In genomic region chr5:179553875-179554274, GRCh38 we compare ENCODE assay signal across 11 cellular contexts. TPM values are rescaled to one million over a fixed set of nuclear protein-coding genes. Genes with fewer than 3 reads are reported as not detected.
DNase-seq lines count a peak whose midpoint lies in the region; ATAC-seq, FAIRE-seq and TF ChIP-seq lines count a peak whose summit lies in the region.
"Had no signal": no experiment of that assay in that cellular context is flagged by ENCODE, and none has a peak within 500 bp of the region (broad histone marks: within the 10 kb centered on the region; RNA-seq: fewer than 3 reads in every experiment).

No MANE protein-coding gene starts in this region.

- no peaks in the 10 kb centered on the region for H3K9me3 ChIP-seq in psoas muscle
- H3K9me3 ChIP-seq: mucosa of descending colon, Peyer's patch had no signal

- TF ChIP-seq CTCF in epithelial cell of esophagus (IDR thresholded peaks at IDR 0.05; ENCODE audit: insufficient read depth, low read depth, low read length, missing control alignments) (no peak), psoas muscle (IDR thresholded peaks at IDR 0.05) (no peak), GM10248 (IDR thresholded peaks at IDR 0.05; ENCODE audit: control extremely low read depth, extremely low read depth, low read depth, missing control alignments) (no peak)

- H3K27me3 ChIP-seq in psoas muscle (ENCODE audit: insufficient read depth in 3 of 3, low read length in 2 of 3): no peaks in the 10 kb centered on the region
- H3K27me3 ChIP-seq: Peyer's patch had no signal

- 72 to 89% (median 81%) methylated on average over 7 of the region's 7 CpGs for WGBS in psoas muscle, 3 donors

- intact Hi-C loops in psoas muscle (cut with DNase I): loop anchor here in 1 of 2 donors (5.0 to 10.0 kb wide), 2 partner anchors 63 to 521 kb away; partner anchors contain the start of gene RNF130

- POLR2A ChIA-PET in GM10248 (lab: Yijun Ruan, JAX): no interaction called here

- H3K4me3 ChIP-seq in epithelial cell of esophagus (ENCODE audit: low read length) (no peak overlapping the region), psoas muscle (no peak overlapping the region)
- H3K4me3 ChIP-seq: mucosa of descending colon, Peyer's patch had no signal

- CTCF ChIA-PET in GM10248 (lab: Yijun Ruan, JAX): no interaction called here

- DNase-seq in ELR (ENCODE audit: low read depth) (peak; percentile 81), RCC 7860 (ENCODE audit: low spot score) (peak; percentile 86), epithelial cell of esophagus (ENCODE audit: low read depth) (peak; percentile 81), psoas muscle (peak in 1 of 2 donors; percentile 30), NOMO-1 treated with DMSO at 0.1 percent for 48 hours (lab: John Stamatoyannopoulos, UW; ENCODE audit: unreplicated experiment) (no peak), NCI-H524 (lab: John Stamatoyannopoulos, UW) (no peak), GM10248 (ENCODE audit: extremely low spot score) (no peak)
- DNase-seq: activated T-cell treated with anti-CD3 and anti-CD28 coated beads for 4 hours, mucosa of descending colon had no signal

- ATAC-seq in psoas muscle: peak in 3 of 4 donors; percentile 24 to 54 (median 38)
- ATAC-seq: mucosa of descending colon had no signal

- peak; percentile 84 for FAIRE-seq in RCC 7860 (lab: Jason Lieb, UNC)
- FAIRE-seq: endometrium had no signal

- peaks cover 32% of the 10 kb centered on the region for H3K4me1 ChIP-seq in psoas muscle

- H3K27ac ChIP-seq in psoas muscle: peak overlapping the region; percentile 48
- H3K27ac ChIP-seq: Peyer's patch had no signal

- H3K36me3 ChIP-seq in psoas muscle (ENCODE audit: insufficient read depth in 1 of 2, low read depth in 1 of 2): peaks cover 0 to 4% of the 10 kb centered on the region in 2 donors
- H3K36me3 ChIP-seq: Peyer's patch had no signal

RNA-seq across cellular contexts. Expression of gene RUFY1, which starts 3.5 kb away (rescaled TPM):
- total RNA-seq in psoas muscle: 10 to 100 TPM; 17.9 to 26.3 (median 23.2) TPM
- polyA plus RNA-seq in psoas muscle: 10 to 100 TPM; 22.7 to 24.0 (median 22.8) TPM

Comparison
In these comparisons a context has a peak if more than half of its experiments do, and no peak if none do; other contexts are left out.
1. DNase-seq: peak in ELR (single experiment), RCC 7860 (single experiment) and epithelial cell of esophagus (single experiment); none in NOMO-1 treated with DMSO at 0.1 percent for 48 hours (single experiment), NCI-H524 (0 of 2) and GM10248 (single experiment).